In genomic region chr2:233247744-233248143, GRCh38 we compare ENCODE assay signal across 9 cellular contexts. TPM values are rescaled to one million over a fixed set of nuclear protein-coding genes. Genes with fewer than 3 reads are reported as not detected.
DNase-seq lines count a peak whose midpoint lies in the region; ATAC-seq and TF ChIP-seq lines count a peak whose summit lies in the region.
"Had no signal": no experiment of that assay in that cellular context is flagged by ENCODE, and none has a peak within 500 bp of the region (broad histone marks: within the 10 kb centered on the region; RNA-seq: fewer than 3 reads in every experiment).

No MANE protein-coding gene starts in this region.

- peaks cover 12% of the 10 kb centered on the region for H3F3A ChIP-seq in PC-3 (ENCODE audit: low read length, unreplicated experiment)

- DNase-seq in CD4-positive, CD25-positive, alpha-beta regulatory T cell: peak in 2 of 3 donors; percentile 34 to 62
- peak; percentile 99 for DNase-seq in PC-3
- peak; percentile 46 for DNase-seq in activated T-helper 9 cell treated with anti-CD3 and anti-CD28 coated beads, Interleukin-2, amount 50 U/mL, for 16 hours (ENCODE audit: low read depth)
- peak; percentile 24 for DNase-seq in mesenchymal stem cell
- DNase-seq in SJCRH30: no peak
- DNase-seq in posterior vena cava (ENCODE audit: low spot score): no peak
- no peak for DNase-seq in DMS 273 treated with DMSO at 0.1 percent for 48 hours (lab: John Stamatoyannopoulos, UW)
- DNase-seq in left lung: no peak

- H3K4ac ChIP-seq in mesenchymal stem cell (ENCODE audit: low read depth in 1 of 2, low read length in 2 of 2): no peak overlapping the region

- H3K27me3 ChIP-seq in CD4-positive, CD25-positive, alpha-beta regulatory T cell (ENCODE audit: control insufficient read depth, insufficient read depth, low read length): no peaks in the 10 kb centered on the region
- H3K27me3 ChIP-seq in PC-3 (ENCODE audit: low read length): no peaks in the 10 kb centered on the region
- no peaks in the 10 kb centered on the region for H3K27me3 ChIP-seq in mesenchymal stem cell (ENCODE audit: control insufficient read depth in 1 of 2, insufficient read depth in 1 of 2, low read length in 2 of 2)
- H3K27me3 ChIP-seq in SJCRH30: no peaks in the 10 kb centered on the region
- no peaks in the 10 kb centered on the region for H3K27me3 ChIP-seq in left lung

- no peak overlapping the region for H2AFZ ChIP-seq in PC-3 (ENCODE audit: low read length)
- no peak overlapping the region for H2AFZ ChIP-seq in mesenchymal stem cell (ENCODE audit: low read depth, low read length)

- no peak overlapping the region for H3K14ac ChIP-seq in mesenchymal stem cell (ENCODE audit: low read length in 2 of 2)

- H4K8ac ChIP-seq in mesenchymal stem cell (ENCODE audit: low read length): no peak overlapping the region

- H3K4me2 ChIP-seq in PC-3 (ENCODE audit: low read length) (peak overlapping the region; percentile 70), mesenchymal stem cell (ENCODE audit: low read length, poor library complexity, severe bottlenecking) (no peak overlapping the region)

- peak; percentile 73 to 79 for ATAC-seq in CD4-positive, CD25-positive, alpha-beta regulatory T cell (ENCODE audit: low read depth in 2 of 2)
- ATAC-seq in PC-3: peak; percentile 70
- no peak for ATAC-seq in left lung

- no peak overlapping the region for H3K23ac ChIP-seq in mesenchymal stem cell (ENCODE audit: low read length in 2 of 2)

- no peaks in the 10 kb centered on the region for H3K9me2 ChIP-seq in PC-3 (replicated peaks; ENCODE audit: low read length)

- H3K9me3 Mint-ChIP-seq in CD4-positive, CD25-positive, alpha-beta regulatory T cell: no peaks in the 10 kb centered on the region
- H3K9me3 Mint-ChIP-seq: nephron had no signal

- H3K79me2 ChIP-seq in PC-3 (ENCODE audit: low read length): peaks cover 16% of the 10 kb centered on the region

- H3K4me3 Mint-ChIP-seq in CD4-positive, CD25-positive, alpha-beta regulatory T cell: peak overlapping the region in 3 of 4 donors; percentile 3 to 8 (median 4)
- H3K4me3 Mint-ChIP-seq: nephron had no signal

- H3K27ac Mint-ChIP-seq in CD4-positive, CD25-positive, alpha-beta regulatory T cell: peak overlapping the region; percentile 70 to 99 (median 87)
- H3K27ac Mint-ChIP-seq: nephron had no signal

- TF ChIP-seq CTCF in PC-3 (conservative IDR thresholded peaks at IDR 0.05; ENCODE audit: low read depth, low read length): no peak
- no peak for TF ChIP-seq CTCF in left lung (IDR thresholded peaks at IDR 0.05)

- H2BK120ac ChIP-seq in mesenchymal stem cell (ENCODE audit: low read depth, low read length): no peak overlapping the region

- intact Hi-C loops in PC-3 (cut with micrococcal nuclease) (loop anchor here (1.0 to 5.0 kb wide), 4 partner anchors 36 to 218 kb away; no protein-coding TSS in a partner anchor), posterior vena cava (cut with DNase I) (no loop called here), left lung (cut with DNase I) (no loop called here)

- no peaks in the 10 kb centered on the region for H3K9me3 ChIP-seq in CD4-positive, CD25-positive, alpha-beta regulatory T cell (ENCODE audit: control insufficient read depth in 2 of 2, low read length in 2 of 2)
- no peaks in the 10 kb centered on the region for H3K9me3 ChIP-seq in PC-3 (ENCODE audit: low read length)
- H3K9me3 ChIP-seq in mesenchymal stem cell (ENCODE audit: control insufficient read depth, low read length): no peaks in the 10 kb centered on the region
- peaks cover 14% of the 10 kb centered on the region; the same call in 1 of the 2 replicates for H3K9me3 ChIP-seq in SJCRH30 (replicated peaks)
- no peaks in the 10 kb centered on the region for H3K9me3 ChIP-seq in left lung

- no peak overlapping the region for H2BK5ac ChIP-seq in mesenchymal stem cell (ENCODE audit: low read depth, low read length, poor library complexity, severe bottlenecking)

- POLR2A ChIA-PET in PC-3 (lab: Charles Lee; ENCODE audit: unreplicated experiment): no interaction called here

- no peak overlapping the region for H3K18ac ChIP-seq in mesenchymal stem cell (ENCODE audit: low read depth in 1 of 2, low read length in 2 of 2)

- no peak overlapping the region for H2AK5ac ChIP-seq in mesenchymal stem cell (ENCODE audit: low read length, severe bottlenecking)

- H3K4me1 ChIP-seq in CD4-positive, CD25-positive, alpha-beta regulatory T cell (ENCODE audit: control insufficient read depth, insufficient read depth, low read length, poor library complexity, severe bottlenecking): peaks cover 39% of the 10 kb centered on the region
- H3K4me1 ChIP-seq in PC-3 (ENCODE audit: insufficient read depth, low read length): peaks cover 64% of the 10 kb centered on the region
- no peaks in the 10 kb centered on the region for H3K4me1 ChIP-seq in mesenchymal stem cell (ENCODE audit: control insufficient read depth, insufficient read depth, low read depth, low read length)
- H3K4me1 ChIP-seq in SJCRH30: peaks cover 2% of the 10 kb centered on the region; the same call in 1 of the 2 replicates
- peaks cover 0 to 57% of the 10 kb centered on the region in 2 donors for H3K4me1 ChIP-seq in left lung

- CTCF ChIA-PET in PC-3 (lab: Charles Lee): no interaction called here

- no peak overlapping the region for H2BK12ac ChIP-seq in mesenchymal stem cell (ENCODE audit: low read length in 2 of 2)

- no peak overlapping the region for H4K91ac ChIP-seq in mesenchymal stem cell (ENCODE audit: low read length)

- H3K79me1 ChIP-seq in mesenchymal stem cell (replicated peaks; ENCODE audit: low read length, poor library complexity, severe bottlenecking): no peaks in the 10 kb centered on the region

- H4K20me1 ChIP-seq in PC-3 (ENCODE audit: low read length): peaks cover 6% of the 10 kb centered on the region; the same call in 1 of the 2 replicates

- no TSS peak for BruUV-seq in PC-3 (replicated peaks; lab: Mats Ljungman, UMichigan)

- no peaks in the 10 kb centered on the region for H3K36me3 Mint-ChIP-seq in CD4-positive, CD25-positive, alpha-beta regulatory T cell

- peaks cover 4% of the 10 kb centered on the region for H3K27me3 Mint-ChIP-seq in CD4-positive, CD25-positive, alpha-beta regulatory T cell

- H3K9ac ChIP-seq in PC-3 (ENCODE audit: low read length): peak overlapping the region; percentile 78
- no peak overlapping the region for H3K9ac ChIP-seq in mesenchymal stem cell (ENCODE audit: low read length)

- peaks cover 14 to 68% (median 44%) of the 10 kb centered on the region in 4 donors for H3K4me1 Mint-ChIP-seq in CD4-positive, CD25-positive, alpha-beta regulatory T cell

- peak overlapping the region; percentile 58 for H3K27ac ChIP-seq in CD4-positive, CD25-positive, alpha-beta regulatory T cell (ENCODE audit: insufficient read depth, low read length, poor library complexity, severe bottlenecking)
- peak overlapping the region; percentile 99 for H3K27ac ChIP-seq in PC-3 (ENCODE audit: low read length)
- no peak overlapping the region for H3K27ac ChIP-seq in mesenchymal stem cell (ENCODE audit: low read length, poor library complexity, severe bottlenecking)
- no peak overlapping the region for H3K27ac ChIP-seq in SJCRH30
- peak overlapping the region in 1 of 2 donors; percentile 19 for H3K27ac ChIP-seq in left lung

- no peaks in the 10 kb centered on the region for H3K36me3 ChIP-seq in CD4-positive, CD25-positive, alpha-beta regulatory T cell (ENCODE audit: control insufficient read depth, insufficient read depth, low read length)
- H3K36me3 ChIP-seq in PC-3 (ENCODE audit: low read depth, low read length): peaks cover 4% of the 10 kb centered on the region
- no peaks in the 10 kb centered on the region for H3K36me3 ChIP-seq in mesenchymal stem cell (ENCODE audit: control insufficient read depth in 1 of 2, insufficient read depth in 2 of 2, low read depth in 1 of 2, low read length in 2 of 2)
- no peaks in the 10 kb centered on the region for H3K36me3 ChIP-seq in SJCRH30
- H3K36me3 ChIP-seq in left lung: no peaks in the 10 kb centered on the region

- no peak overlapping the region for H3K4me3 ChIP-seq in CD4-positive, CD25-positive, alpha-beta regulatory T cell (ENCODE audit: low read depth, low read length)
- H3K4me3 ChIP-seq in PC-3 (ENCODE audit: low read length): no peak overlapping the region
- no peak overlapping the region for H3K4me3 ChIP-seq in mesenchymal stem cell (ENCODE audit: insufficient read depth in 1 of 2, low read depth in 1 of 2, low read length in 2 of 2)
- H3K4me3 ChIP-seq in SJCRH30: no peak overlapping the region
- no peak overlapping the region for H3K4me3 ChIP-seq in left lung

- H2BK15ac ChIP-seq in mesenchymal stem cell (ENCODE audit: low read depth, poor library complexity, severe bottlenecking): no peak overlapping the region

RNA-seq across cellular contexts. Expression of gene ATG16L1, which starts 3.7 kb away (rescaled TPM):
- total RNA-seq in CD4-positive, CD25-positive, alpha-beta regulatory T cell: 125 TPM
- 10 to 100 TPM; 15.2 to 23.5 (median 19.0) TPM for polyA plus RNA-seq in CD4-positive, CD25-positive, alpha-beta regulatory T cell
- total RNA-seq in PC-3 (2014; rRNA removed) (126 and 173 TPM in 2 replicates), posterior vena cava (10 to 100 TPM; 19.9 to 22.8 TPM), left lung (10 to 100 TPM; 25.0 to 29.4 TPM)
- polyA plus RNA-seq in mesenchymal stem cell (2013, experiment 1 of 2): 16.0 TPM
- 14.3 TPM for polyA plus RNA-seq in mesenchymal stem cell (2013, experiment 2 of 2)
- total RNA-seq in SJCRH30 (2014; rRNA removed; shearing (Covaris generic)): 26.6 and 28.9 TPM in 2 replicates

RNA-seq across cellular contexts. Expression of gene SAG, which starts 59.9 kb away (rescaled TPM):
- total RNA-seq in CD4-positive, CD25-positive, alpha-beta regulatory T cell: 1.7 TPM
- not detected for polyA plus RNA-seq in CD4-positive, CD25-positive, alpha-beta regulatory T cell
- total RNA-seq in PC-3 (2014; rRNA removed) (0.17 TPM in 1 of 2 replicates, not detected in the other), posterior vena cava (not detected), left lung (not detected)
- not detected for polyA plus RNA-seq in mesenchymal stem cell (2013, experiment 1 of 2)
- not detected for polyA plus RNA-seq in mesenchymal stem cell (2013, experiment 2 of 2)
- not detected in 2 replicates for total RNA-seq in SJCRH30 (2014; rRNA removed; shearing (Covaris generic))

Comparison
In these comparisons a context has a peak if more than half of its experiments do, and no peak if none do; other contexts are left out.
1. DNase-seq: peak in CD4-positive, CD25-positive, alpha-beta regulatory T cell (2 of 3), PC-3 (single experiment), activated T-helper 9 cell treated with anti-CD3 and anti-CD28 coated beads, Interleukin-2, amount 50 U/mL, for 16 hours (single experiment) and mesenchymal stem cell (single experiment); none in SJCRH30 (0 of 2), posterior vena cava (single experiment), DMS 273 treated with DMSO at 0.1 percent for 48 hours (single experiment) and left lung (0 of 2).
2. H3K27ac ChIP-seq: peak in CD4-positive, CD25-positive, alpha-beta regulatory T cell (single experiment) and PC-3 (single experiment); none in mesenchymal stem cell (single experiment) and SJCRH30 (single experiment).